In genomic region chr13:21661510-21661909, GRCh38 we compare ENCODE assay signal across 27 cellular contexts. TPM values are rescaled to one million over a fixed set of nuclear protein-coding genes. Genes with fewer than 3 reads are reported as not detected.
"Had no signal": no experiment of that assay in that cellular context is flagged by ENCODE, and none has a peak within 500 bp of the region (broad histone marks: within the 10 kb centered on the region; RNA-seq: fewer than 3 reads in every experiment).

No MANE protein-coding gene starts in this region.

- H3K27me3 ChIP-seq: colonic mucosa had no signal

- H3K27ac ChIP-seq: colonic mucosa, epithelial cell of prostate, esophagus squamous epithelium, gastrocnemius medialis, heart right ventricle, left lung, lower lobe of right lung had no signal

- ATAC-seq: effector memory CD8-positive, alpha-beta T cell; esophagus mucosa; gastrocnemius medialis; heart right ventricle; left lung; left ventricle myocardium superior; lower lobe of right lung had no signal

- H3K36me3 ChIP-seq: colonic mucosa, esophagus squamous epithelium, gastrocnemius medialis, heart right ventricle, left lung, lower lobe of right lung had no signal

- DNase-seq: colonic mucosa; cortex of kidney; effector CD8-positive, alpha-beta T cell; effector memory CD8-positive, alpha-beta T cell; endodermal cell; erythroblast; esophagus squamous epithelium; foreskin fibroblast; foreskin melanocyte; gastrocnemius medialis; glutamatergic neuron; head of caudate nucleus; heart right ventricle; hypothalamus; immature natural killer cell; islet precursor cell; kidney; kidney glomerular epithelial cell; left lung; left ventricle myocardium superior; lower lobe of right lung; mesenchymal stem cell had no signal

- H3K4me1 ChIP-seq: esophagus squamous epithelium, gastrocnemius medialis, heart right ventricle, left lung, lower lobe of right lung had no signal

- H3K4me3 ChIP-seq: colonic mucosa, esophagus squamous epithelium, gastrocnemius medialis, heart right ventricle, left lung, lower lobe of right lung had no signal

- FAIRE-seq: kidney had no signal

- H3K9me3 ChIP-seq: colonic mucosa, esophagus squamous epithelium, gastrocnemius medialis, left lung, lower lobe of right lung had no signal

RNA-seq across cellular contexts. Expression of gene FGF9, which starts 9.4 kb away (rescaled TPM):
- total RNA-seq: dermis microvascular lymphatic vessel endothelial cell, glomerular endothelial cell, lung microvascular endothelial cell had no signal
